12 cellular contexts compared by ENCODE assay signal in the genomic region with DNA sequence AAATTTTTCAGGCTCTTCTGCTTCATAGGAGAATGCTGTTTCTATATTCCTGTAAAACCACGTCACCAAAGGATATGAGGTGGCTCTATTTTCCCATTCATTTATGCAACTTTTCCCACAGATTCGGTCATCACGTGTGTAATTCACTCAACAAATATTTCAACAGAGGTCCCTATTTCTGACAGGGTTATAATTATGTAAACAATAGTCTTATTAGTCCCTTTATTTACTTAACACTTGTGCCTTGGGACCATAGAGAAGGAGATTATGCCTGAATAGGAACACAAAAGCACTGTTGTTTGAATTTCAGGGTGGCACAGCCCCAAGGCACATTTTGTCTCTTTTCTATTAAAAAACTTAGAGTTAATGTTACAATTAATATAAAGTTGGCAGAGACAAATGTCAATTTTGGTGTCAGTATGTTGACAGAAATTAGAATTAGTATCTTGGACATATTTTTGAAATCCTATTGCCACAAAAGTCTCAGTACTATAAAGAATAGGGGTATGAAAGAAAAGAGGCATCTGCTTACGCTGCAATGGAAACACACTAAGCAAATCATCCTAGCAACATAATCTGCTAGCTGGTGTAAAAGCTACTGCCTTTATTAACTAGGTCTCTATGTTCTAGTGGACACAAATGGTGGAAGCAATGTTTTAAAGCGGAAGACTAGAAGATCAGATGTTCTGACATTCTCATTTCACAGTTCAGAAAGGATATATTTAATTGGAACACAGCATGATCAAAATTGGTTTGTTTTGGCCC.
A peak's percentile ranks its signal among the peaks of the same experiment; 100 is the strongest.
DNase-seq lines count a peak whose midpoint lies in the region; ATAC-seq lines count a peak whose summit lies in the region.
"Had no signal": no experiment of that assay in that cellular context is flagged by ENCODE, and none has a peak within 500 bp of the region (broad histone marks: within the 10 kb centered on the region; RNA-seq: fewer than 3 reads in every experiment).

No MANE protein-coding gene starts in this region.

- no peak overlapping the region for H3K9ac ChIP-seq in endocrine pancreas (ENCODE audit: control insufficient read depth, insufficient read depth, low read length)

- peak overlapping the region; percentile 30 for H3K4me3 ChIP-seq in endocrine pancreas (ENCODE audit: control insufficient read depth, insufficient read depth, low read length)
- H3K4me3 ChIP-seq: esophagus squamous epithelium, SK-N-MC had no signal

- peak; percentile 59 for DNase-seq in HT1080 (ENCODE audit: low read depth)
- peak; percentile 47 for DNase-seq in NCI-H345 (lab: John Stamatoyannopoulos, UW)
- no peak for DNase-seq in sciatic nerve (ENCODE audit: low spot score)
- no peak for DNase-seq in NCI-H1694 treated with DMSO at 0.1 percent for 48 hours (lab: John Stamatoyannopoulos, UW)
- no peak for DNase-seq in CD1c-positive myeloid dendritic cell (ENCODE audit: extremely low spot score)
- DNase-seq in stimulated activated CD8-positive, alpha-beta memory T cell treated with anti-CD3 and anti-CD28 coated beads, Interleukin-4, amount 100 ng/mL, for 48 hours = no peak
- DNase-seq: activated CD4-positive, alpha-beta memory T cell treated with anti-CD3 and anti-CD28 coated beads, Interleukin-2, amount 10 ng/mL, durations not matched to agents 7 days and 5 days; esophagus squamous epithelium; GDM1; left ventricle myocardium superior had no signal

- intact Hi-C loops in sciatic nerve (cut with DNase I) = no loop called here

- no peaks in the 10 kb centered on the region for H3K27me3 ChIP-seq in endocrine pancreas (ENCODE audit: control insufficient read depth, insufficient read depth, low read length)
- H3K27me3 ChIP-seq: esophagus squamous epithelium had no signal

- H3K4me1 ChIP-seq in endocrine pancreas (ENCODE audit: control insufficient read depth, insufficient read depth, low read length) = peaks cover 11% of the 10 kb centered on the region

- H3K9me3 ChIP-seq in endocrine pancreas (ENCODE audit: control insufficient read depth, low read length) = no peaks in the 10 kb centered on the region
- H3K9me3 ChIP-seq: esophagus squamous epithelium had no signal

- no peaks in the 10 kb centered on the region for H3K36me3 ChIP-seq in endocrine pancreas (ENCODE audit: control insufficient read depth, insufficient read depth, low read length)

- ATAC-seq in sciatic nerve = peak; percentile 64
- ATAC-seq: left ventricle myocardium superior had no signal

Comparison
In these comparisons a context has a peak if more than half of its experiments do, and no peak if none do; other contexts are left out.
1. DNase-seq: peak in HT1080 (single experiment) and NCI-H345 (single experiment); none in sciatic nerve (single experiment), NCI-H1694 treated with DMSO at 0.1 percent for 48 hours (single experiment), CD1c-positive myeloid dendritic cell (single experiment) and stimulated activated CD8-positive, alpha-beta memory T cell treated with anti-CD3 and anti-CD28 coated beads, Interleukin-4, amount 100 ng/mL, for 48 hours (single experiment).